Comparison of ENCODE assay signal across 1 cellular context in the genomic region with DNA sequence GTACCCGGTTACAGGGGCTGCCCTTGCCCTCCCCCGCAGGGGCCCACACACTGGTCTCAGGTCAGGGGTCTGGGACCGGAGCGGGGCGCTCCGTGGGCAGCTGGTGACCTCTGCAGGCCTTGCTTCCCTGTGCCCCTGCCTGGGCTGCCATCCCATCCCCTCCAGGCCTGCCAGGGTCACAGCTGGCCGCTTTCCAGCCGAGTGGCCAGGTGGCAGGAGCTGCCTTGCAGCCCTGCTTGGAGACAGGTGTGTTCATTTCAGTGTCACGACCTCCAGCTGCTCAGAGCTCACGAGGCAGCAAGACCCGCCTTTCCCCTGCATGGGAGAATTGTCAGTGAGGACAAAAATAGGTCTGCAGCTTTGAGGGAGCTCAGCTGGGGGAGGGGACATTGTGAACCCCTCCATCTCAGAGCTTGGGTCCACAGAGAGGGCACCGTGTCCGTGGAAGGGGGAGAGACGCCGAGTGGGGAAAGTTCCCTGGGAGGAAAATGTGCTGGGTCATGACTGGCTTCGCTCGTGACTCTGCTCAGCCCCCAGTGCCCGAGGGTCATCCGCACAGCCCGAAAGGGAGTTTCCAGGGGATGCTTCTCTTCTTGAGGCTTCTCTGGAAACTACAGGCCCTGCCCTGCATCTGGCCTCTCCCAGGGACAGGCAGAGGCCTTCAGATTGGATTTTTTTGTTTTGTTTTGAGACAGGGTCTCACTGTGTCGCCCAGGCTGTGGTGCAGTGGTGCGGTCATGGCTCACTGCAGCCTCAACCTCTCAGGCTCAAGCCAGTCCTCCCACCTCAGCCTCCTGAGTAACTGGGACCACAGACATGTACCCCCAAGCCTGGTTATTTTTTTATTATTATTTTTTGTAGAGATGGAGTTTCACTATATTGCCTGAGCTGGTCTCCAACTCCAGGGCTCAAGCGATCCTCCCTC.
TF ChIP-seq lines count a peak whose summit lies in the region.

No MANE protein-coding gene starts in this region.

TF ChIP-seq in GM12878, 131 proteins besides CTCF, POLR2A, EP300 and RAD21:
- TF ChIP-seq KLF5 (IDR thresholded peaks at IDR 0.05; ENCODE audit: partially characterized antibody) (no peak), TBL1XR1 (IDR thresholded peaks at IDR 0.05; ENCODE audit: low read depth, low read length) (no peak), BHLHE40 (IDR thresholded peaks at IDR 0.05; ENCODE audit: borderline replicate concordance in 1 of 2, low read depth in 2 of 2, low read length in 1 of 2) (peak; percentile 16 to 62; a peak in 2 of 4 replicates), TCF12 (IDR thresholded peaks at IDR 0.05; ENCODE audit: low read depth, low read length) (peak; percentile 40; the same call in 1 of the 2 replicates), SUZ12 (IDR thresholded peaks at IDR 0.05; ENCODE audit: unreplicated experiment) (no peak), SIX5 (IDR thresholded peaks at IDR 0.05; ENCODE audit: low read depth, low read length, severe bottlenecking) (no peak), SUPT20H (IDR thresholded peaks at IDR 0.05; ENCODE audit: borderline replicate concordance, control insufficient read depth, low read depth, low read length) (no peak), NR2F1 (conservative IDR thresholded peaks at IDR 0.05) (peak; percentile 84), KAT2A (conservative IDR thresholded peaks at IDR 0.05; ENCODE audit: control insufficient read depth, low read depth, low read length) (no peak), EED (IDR thresholded peaks at IDR 0.05; ENCODE audit: low read depth) (peak; percentile 64; the same call in 1 of the 2 replicates), TCF3 (IDR thresholded peaks at IDR 0.05; ENCODE audit: borderline replicate concordance, insufficient read depth, low read depth, low read length) (peak; percentile 74; the same call in 1 of the 2 replicates), RUNX3 (IDR thresholded peaks at IDR 0.05; ENCODE audit: low read length) (peak; percentile 29), IKZF1 (conservative IDR thresholded peaks at IDR 0.05) (peak; percentile 38)
- TF ChIP-seq, protein P1, sequence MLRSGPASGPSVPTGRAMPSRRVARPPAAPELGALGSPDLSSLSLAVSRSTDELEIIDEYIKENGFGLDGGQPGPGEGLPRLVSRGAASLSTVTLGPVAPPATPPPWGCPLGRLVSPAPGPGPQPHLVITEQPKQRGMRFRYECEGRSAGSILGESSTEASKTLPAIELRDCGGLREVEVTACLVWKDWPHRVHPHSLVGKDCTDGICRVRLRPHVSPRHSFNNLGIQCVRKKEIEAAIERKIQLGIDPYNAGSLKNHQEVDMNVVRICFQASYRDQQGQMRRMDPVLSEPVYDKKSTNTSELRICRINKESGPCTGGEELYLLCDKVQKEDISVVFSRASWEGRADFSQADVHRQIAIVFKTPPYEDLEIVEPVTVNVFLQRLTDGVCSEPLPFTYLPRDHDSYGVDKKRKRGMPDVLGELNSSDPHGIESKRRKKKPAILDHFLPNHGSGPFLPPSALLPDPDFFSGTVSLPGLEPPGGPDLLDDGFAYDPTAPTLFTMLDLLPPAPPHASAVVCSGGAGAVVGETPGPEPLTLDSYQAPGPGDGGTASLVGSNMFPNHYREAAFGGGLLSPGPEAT (IDR thresholded peaks at IDR 0.05; ENCODE audit: low read depth): 0 out of 2 replicates have a peak, but pooled peaks have one; percentile 16
